In genomic region chr15:85062560-85062959, GRCh38 we compare ENCODE assay signal across 24 cellular contexts.
"Had no signal": no experiment of that assay in that cellular context is flagged by ENCODE, and none has a peak within 500 bp of the region (broad histone marks: within the 10 kb centered on the region; RNA-seq: fewer than 3 reads in every experiment).

No MANE protein-coding gene starts in this region.

- H3K27ac ChIP-seq: adrenal gland, brain microvascular endothelial cell, neutrophil, uterus had no signal

- H3K9me3 ChIP-seq: adrenal gland, neutrophil had no signal

- FAIRE-seq: astrocyte, colon, frontal cortex, islet of Langerhans, small intestine had no signal

- H3K4me1 ChIP-seq: adrenal gland, uterus had no signal

- ATAC-seq: sciatic nerve, T-helper 17 cell had no signal

- H3K4me3 ChIP-seq: adrenal gland, uterus had no signal

- DNase-seq: activated CD4-positive, alpha-beta memory T cell treated with anti-CD3 and anti-CD28 coated beads for 36 hours; activated CD4-positive, alpha-beta T cell treated with anti-CD3 and anti-CD28 coated beads, Interleukin-2, amount 10 ng/mL, durations not matched to agents 24 days and 14 days; activated CD4-positive, CD25-positive, alpha-beta regulatory T cell treated with anti-CD3 and anti-CD28 coated beads, Interleukin-2, amount 50 U/mL, for 72 hours; activated CD8-positive, alpha-beta memory T cell treated with anti-CD3 and anti-CD28 coated beads, Interleukin-2, amount 50 U/mL, for 4 hours; activated effector memory CD4-positive, alpha-beta T cell treated with anti-CD3 and anti-CD28 coated beads, Interleukin-2, amount 50 U/mL, for 16 hours; activated naive CD4-positive, alpha-beta T cell treated with anti-CD3 and anti-CD28 coated beads for 36 hours; activated naive CD8-positive, alpha-beta T cell treated with anti-CD3 and anti-CD28 coated beads for 36 hours; activated T-cell treated with anti-CD3 and anti-CD28 coated beads, Interleukin-2, amount 50 U/mL, for 1 hour; adrenal gland; brain microvascular endothelial cell; effector memory CD4-positive, alpha-beta T cell; mammary epithelial cell; naive B cell; nephron progenitor cell; small intestine; stimulated activated CD4-positive, alpha-beta T cell treated with anti-CD3 and anti-CD28 coated beads, Interleukin-4, amount 100 ng/mL, for 24 hours; T-helper 17 cell; uterus had no signal
